In genomic region chr6:29724937-29725869, GRCh38 we compare ENCODE assay signal across 11 cellular contexts. TPM values are rescaled to one million over a fixed set of nuclear protein-coding genes. Genes with fewer than 3 reads are reported as not detected.
DNase-seq lines count a peak whose midpoint lies in the region; ATAC-seq, FAIRE-seq and TF ChIP-seq lines count a peak whose summit lies in the region.
"Had no signal": no experiment of that assay in that cellular context is flagged by ENCODE, and none has a peak within 500 bp of the region (broad histone marks: within the 10 kb centered on the region; RNA-seq: fewer than 3 reads in every experiment).

No MANE protein-coding gene starts in this region.

- H3K9me3 Mint-ChIP-seq in activated naive CD4-positive, alpha-beta T cell treated with anti-CD3 and anti-CD28 coated beads, Interleukin-2, amount 50 U/mL, for 24 hours, result no peaks in the 10 kb centered on the region
- H3K9me3 Mint-ChIP-seq in activated CD8-positive, alpha-beta T cell treated with anti-CD3 and anti-CD28 coated beads for 36 hours, result no peaks in the 10 kb centered on the region
- H3K9me3 Mint-ChIP-seq in type B pancreatic cell, result no peaks in the 10 kb centered on the region

- WGBS in lung, 2 donors, result 78 to 90% methylated on average over 11 of the region's 11 CpGs

- peak overlapping the region; percentile 95 for H3K4me3 Mint-ChIP-seq in activated naive CD4-positive, alpha-beta T cell treated with anti-CD3 and anti-CD28 coated beads, Interleukin-2, amount 50 U/mL, for 24 hours
- peak overlapping the region; percentile 93 for H3K4me3 Mint-ChIP-seq in activated CD8-positive, alpha-beta T cell treated with anti-CD3 and anti-CD28 coated beads for 36 hours
- H3K4me3 Mint-ChIP-seq in type B pancreatic cell, result no peak overlapping the region

- no peak for FAIRE-seq in HTR-8/SVneo (lab: Jason Lieb, UNC)

- H3K9me3 ChIP-seq in lung (ENCODE audit: control insufficient read depth in 2 of 2, insufficient read depth in 1 of 2, low read length in 1 of 2) (no peaks in the 10 kb centered on the region), thoracic aorta (no peaks in the 10 kb centered on the region)

- H3K4me3 ChIP-seq in lung, result peak overlapping the region; percentile 88
- peak overlapping the region; percentile 100 for H3K4me3 ChIP-seq in thoracic aorta
- H3K4me3 ChIP-seq: smooth muscle cell had no signal

- no peak for DNase-seq in activated naive CD4-positive, alpha-beta T cell treated with anti-CD3 and anti-CD28 coated beads, Interleukin-2, amount 50 U/mL, for 16 hours
- no peak for DNase-seq in activated CD8-positive, alpha-beta T cell treated with anti-CD3 and anti-CD28 coated beads for 36 hours
- DNase-seq in lung (ENCODE audit: low spot score), result no peak
- no peak for DNase-seq in thoracic aorta (ENCODE audit: low spot score)
- DNase-seq in HTR-8/SVneo (ENCODE audit: insufficient read length, low spot score), result no peak
- no peak for DNase-seq in type B pancreatic cell (ENCODE audit: extremely low spot score, unreplicated experiment)
- no peak for DNase-seq in iPS-NIHi7 (ENCODE audit: extremely low spot score)
- DNase-seq: NCI-H2171 treated with DMSO at 0.1 percent for 48 hours had no signal

- H3K27me3 ChIP-seq in lung (ENCODE audit: control insufficient read depth, insufficient read depth) (no peaks in the 10 kb centered on the region), thoracic aorta (replicated peaks; ENCODE audit: insufficient read depth) (no peaks in the 10 kb centered on the region)

- H3K27ac ChIP-seq in lung (ENCODE audit: low read depth in 1 of 2, low read length in 1 of 2) (no peak overlapping the region), thoracic aorta (no peak overlapping the region)

- no peak for TF ChIP-seq CTCF in activated CD8-positive, alpha-beta T cell treated with anti-CD3 and anti-CD28 coated beads for 36 hours (IDR thresholded peaks at IDR 0.05)
- TF ChIP-seq CTCF in lung (IDR thresholded peaks at IDR 0.05; ENCODE audit: control extremely low read depth, extremely low read depth), result no peak
- TF ChIP-seq CTCF in thoracic aorta (IDR thresholded peaks at IDR 0.05), result no peak
- TF ChIP-seq CTCF in type B pancreatic cell (conservative IDR thresholded peaks at IDR 0.05), result no peak

- peaks cover 0 to 31% of the 10 kb centered on the region in 2 donors for H3K36me3 ChIP-seq in lung (ENCODE audit: control insufficient read depth in 2 of 2, insufficient read depth in 2 of 2, low read length in 2 of 2)
- H3K36me3 ChIP-seq in thoracic aorta, result peaks cover 13% of the 10 kb centered on the region

- ATAC-seq in activated CD8-positive, alpha-beta T cell treated with anti-CD3 and anti-CD28 coated beads for 36 hours, result no peak
- ATAC-seq in lung (ENCODE audit: insufficient read depth, low FRiP score) (no peak), thoracic aorta (ENCODE audit: insufficient number of reproducible peaks, low FRiP score, low read depth) (no peak)

- peaks cover 77% of the 10 kb centered on the region for H3K4me1 Mint-ChIP-seq in activated naive CD4-positive, alpha-beta T cell treated with anti-CD3 and anti-CD28 coated beads, Interleukin-2, amount 50 U/mL, for 24 hours
- peaks cover 66% of the 10 kb centered on the region for H3K4me1 Mint-ChIP-seq in activated CD8-positive, alpha-beta T cell treated with anti-CD3 and anti-CD28 coated beads for 36 hours (ENCODE audit: low read depth)
- H3K4me1 Mint-ChIP-seq in type B pancreatic cell (ENCODE audit: unreplicated experiment), result no peaks in the 10 kb centered on the region

- intact Hi-C loops in activated CD8-positive, alpha-beta T cell treated with anti-CD3 and anti-CD28 coated beads for 36 hours (cut with micrococcal nuclease), result no loop called here

- POLR2A ChIA-PET in activated CD8-positive, alpha-beta T cell treated with anti-CD3 and anti-CD28 coated beads for 36 hours (lab: Charles Lee), result interaction anchor here (1.0 to 3.7 kb wide), 5 partner anchors 8 to 27 kb away, joined by 3 to 15 read pairs (median 6); no protein-coding TSS in a partner anchor

- H3K4me1 ChIP-seq in lung (ENCODE audit: control insufficient read depth in 2 of 2, insufficient read depth in 2 of 2, low read length in 2 of 2) (no peaks in the 10 kb centered on the region), thoracic aorta (ENCODE audit: control insufficient read depth in 1 of 2, low read depth in 2 of 2) (peaks cover 16 to 21% of the 10 kb centered on the region in 2 donors)

- CTCF ChIA-PET in activated CD8-positive, alpha-beta T cell treated with anti-CD3 and anti-CD28 coated beads for 36 hours (lab: Charles Lee), result interaction anchor here (0.9 to 3.8 kb wide), 7 partner anchors 9 to 109 kb away, joined by 3 to 29 read pairs (median 6); no protein-coding TSS in a partner anchor

- H3K27me3 Mint-ChIP-seq in activated naive CD4-positive, alpha-beta T cell treated with anti-CD3 and anti-CD28 coated beads, Interleukin-2, amount 50 U/mL, for 24 hours, result no peaks in the 10 kb centered on the region
- no peaks in the 10 kb centered on the region for H3K27me3 Mint-ChIP-seq in activated CD8-positive, alpha-beta T cell treated with anti-CD3 and anti-CD28 coated beads for 36 hours
- peaks cover 92% of the 10 kb centered on the region for H3K27me3 Mint-ChIP-seq in type B pancreatic cell

- H3K36me3 Mint-ChIP-seq in activated naive CD4-positive, alpha-beta T cell treated with anti-CD3 and anti-CD28 coated beads, Interleukin-2, amount 50 U/mL, for 24 hours, result peaks cover 22% of the 10 kb centered on the region
- H3K36me3 Mint-ChIP-seq in activated CD8-positive, alpha-beta T cell treated with anti-CD3 and anti-CD28 coated beads for 36 hours (ENCODE audit: low read depth), result peaks cover 48% of the 10 kb centered on the region
- no peaks in the 10 kb centered on the region for H3K36me3 Mint-ChIP-seq in type B pancreatic cell

- peak overlapping the region; percentile 79 for H3K27ac Mint-ChIP-seq in activated naive CD4-positive, alpha-beta T cell treated with anti-CD3 and anti-CD28 coated beads, Interleukin-2, amount 50 U/mL, for 24 hours
- peak overlapping the region; percentile 94 for H3K27ac Mint-ChIP-seq in activated CD8-positive, alpha-beta T cell treated with anti-CD3 and anti-CD28 coated beads for 36 hours
- no peak overlapping the region for H3K27ac Mint-ChIP-seq in type B pancreatic cell

RNA-seq across cellular contexts. Expression of gene HLA-F, which starts 2.0 kb away (rescaled TPM):
- total RNA-seq in activated CD8-positive, alpha-beta T cell treated with anti-CD3 and anti-CD28 coated beads for 36 hours, result 100 to 1,000 TPM; 172 TPM
- 100 to 1,000 TPM in 1 of 2 donors, 10 to 100 TPM in 1; 76.2 to 102 TPM for total RNA-seq in lung
- polyA plus RNA-seq in lung, result 100 to 1,000 TPM; 205 to 451 TPM
- total RNA-seq in thoracic aorta, result 100 to 1,000 TPM in 1 of 2 donors, 10 to 100 TPM in 1; 94.2 to 117 TPM
- 2.8 and 13.2 TPM in 2 replicates for total RNA-seq in type B pancreatic cell (ENCODE audit: low replicate concordance)

RNA-seq across cellular contexts. Expression of gene ZFP57, which starts 44.3 kb away (rescaled TPM):
- total RNA-seq in activated CD8-positive, alpha-beta T cell treated with anti-CD3 and anti-CD28 coated beads for 36 hours, result not detected
- 1 to 10 TPM in 1 of 2 donors, under 1 TPM in 1; 0.14 to 2.4 TPM for total RNA-seq in lung
- 1 to 10 TPM in 1 of 2 donors, under 1 TPM in 1; 0.01 to 2.0 TPM for polyA plus RNA-seq in lung
- total RNA-seq in thoracic aorta, result 1 to 10 TPM in 1 of 2 donors, not detected in 1; 3.2 TPM
- not detected in 2 replicates for total RNA-seq in type B pancreatic cell (ENCODE audit: low replicate concordance)
- total RNA-seq: cardiac septum, smooth muscle cell had no signal
- polyA plus RNA-seq: smooth muscle cell had no signal
